ENCODE assay signal across 8 cellular contexts in the genomic region with DNA sequence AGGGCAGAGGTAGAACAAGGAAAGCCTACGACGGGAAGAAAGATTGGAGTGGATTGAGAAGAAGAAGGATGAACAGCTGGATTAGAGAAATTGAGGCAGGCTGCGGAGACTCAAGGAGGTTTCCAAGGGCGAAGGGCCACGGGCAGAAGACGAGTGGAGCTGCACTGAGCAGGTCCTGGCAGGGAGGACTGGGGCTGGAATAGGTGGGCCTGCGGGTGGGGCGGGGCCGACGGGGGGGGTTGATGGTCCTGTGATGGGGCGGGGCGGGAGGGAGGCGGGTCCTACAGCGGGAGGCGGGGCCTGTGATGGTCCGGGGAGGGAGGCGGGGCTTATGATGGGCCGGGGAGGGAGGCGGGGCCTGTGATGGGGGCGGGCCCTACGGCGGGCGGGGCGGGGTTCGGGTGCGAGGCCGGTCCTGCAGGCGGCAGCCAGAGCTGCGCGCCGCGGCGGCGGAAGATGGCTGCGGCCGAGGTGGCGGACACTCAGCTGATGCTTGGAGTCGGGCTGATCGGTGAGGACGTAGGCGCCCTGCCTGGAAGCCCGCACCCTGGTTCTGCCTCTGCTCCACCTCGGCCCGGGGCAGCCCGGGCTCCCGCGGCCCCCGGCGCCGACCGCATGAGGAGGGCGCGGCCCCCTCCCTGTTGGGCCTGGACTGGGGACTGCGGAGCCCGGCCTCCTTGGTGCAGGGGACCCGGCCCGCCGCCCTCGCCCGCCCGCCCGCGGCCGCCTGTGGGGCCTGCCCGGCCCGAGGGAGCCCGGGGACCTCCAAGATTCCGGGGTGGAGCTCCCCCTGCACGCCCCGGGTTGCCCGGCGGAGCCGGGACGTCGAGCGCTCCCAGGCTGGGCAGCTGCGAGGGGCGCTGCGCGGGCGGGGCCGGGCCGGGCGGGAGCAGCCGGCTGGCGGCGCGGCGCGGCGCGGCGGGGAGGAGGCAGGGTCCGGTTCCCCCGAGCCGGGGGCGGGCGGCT. TPM values are rescaled to one million over a fixed set of nuclear protein-coding genes. Genes with fewer than 3 reads are reported as not detected.
DNase-seq lines count a peak whose midpoint lies in the region; ATAC-seq and TF ChIP-seq lines count a peak whose summit lies in the region.

A gene with protein sequence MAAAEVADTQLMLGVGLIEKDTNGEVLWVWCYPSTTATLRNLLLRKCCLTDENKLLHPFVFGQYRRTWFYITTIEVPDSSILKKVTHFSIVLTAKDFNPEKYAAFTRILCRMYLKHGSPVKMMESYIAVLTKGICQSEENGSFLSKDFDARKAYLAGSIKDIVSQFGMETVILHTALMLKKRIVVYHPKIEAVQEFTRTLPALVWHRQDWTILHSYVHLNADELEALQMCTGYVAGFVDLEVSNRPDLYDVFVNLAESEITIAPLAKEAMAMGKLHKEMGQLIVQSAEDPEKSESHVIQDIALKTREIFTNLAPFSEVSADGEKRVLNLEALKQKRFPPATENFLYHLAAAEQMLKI (plus strand): TSS at position 427 of the 966 bp plus-strand sequence. CDS start 30 bp downstream, at position 457.

- H3K27me3 Mint-ChIP-seq in Calu3 (ENCODE audit: unreplicated experiment), result no peaks in the 10 kb centered on the region
- H3K27me3 Mint-ChIP-seq in activated naive CD8-positive, alpha-beta T cell treated with anti-CD3 and anti-CD28 coated beads, Interleukin-2, amount 10 ng/mL, durations not matched to agents 7 days and 5 days, result peaks cover 9% of the 10 kb centered on the region

- peaks cover 32% of the 10 kb centered on the region for H3K79me2 ChIP-seq in SK-N-SH (ENCODE audit: insufficient read depth)

- peaks cover 9% of the 10 kb centered on the region; the same call in 1 of the 2 replicates for H4K20me1 ChIP-seq in SK-N-SH (ENCODE audit: insufficient read depth)

- DNase-seq in Calu3 (peak; percentile 66), HPDE6-E6E7 (ENCODE audit: extremely low spot score) (peak; percentile 65), SK-N-SH (peak; percentile 100), Right ventricle myocardium inferior (ENCODE audit: missing footprints) (peak; percentile 91), ovary (peak; percentile 82 to 91 (median 86))
- DNase-seq in activated naive CD8-positive, alpha-beta T cell treated with anti-CD3 and anti-CD28 coated beads, Interleukin-2, amount 10 ng/mL, durations not matched to agents 7 days and 5 days, result peak; percentile 80

- intact Hi-C loops in Calu3 (cut with micrococcal nuclease; ENCODE audit: unreplicated experiment), result no loop called here
- intact Hi-C loops in Right ventricle myocardium inferior (cut with DNase I), result loop anchor here (2.0 kb wide), 1 partner anchor 23 kb away; a partner anchor contains a TSS
- intact Hi-C loops in ovary (cut with DNase I), result loop anchor here in 1 of 4 donors (10.0 kb wide), 1 partner anchor 61 kb away; a partner anchor contains a TSS

- H3K9me3 Mint-ChIP-seq in Calu3 (ENCODE audit: low read depth, unreplicated experiment), result no peaks in the 10 kb centered on the region
- H3K9me3 Mint-ChIP-seq in activated naive CD8-positive, alpha-beta T cell treated with anti-CD3 and anti-CD28 coated beads, Interleukin-2, amount 10 ng/mL, durations not matched to agents 7 days and 5 days, result no peaks in the 10 kb centered on the region

- H3K4me1 Mint-ChIP-seq in Calu3 (ENCODE audit: low read depth, unreplicated experiment), result peaks cover 15% of the 10 kb centered on the region
- peaks cover 9% of the 10 kb centered on the region for H3K4me1 Mint-ChIP-seq in activated naive CD8-positive, alpha-beta T cell treated with anti-CD3 and anti-CD28 coated beads, Interleukin-2, amount 10 ng/mL, durations not matched to agents 7 days and 5 days

- peaks cover 3 to 8% of the 10 kb centered on the region in 2 experiments; a peak in 2 of 4 replicates for H3K4me1 ChIP-seq in SK-N-SH (ENCODE audit: control insufficient read depth in 1 of 2, insufficient read depth in 2 of 2, low read depth in 1 of 2, low read length in 1 of 2)
- peaks cover 7% of the 10 kb centered on the region for H3K4me1 ChIP-seq in ovary (ENCODE audit: insufficient read depth)
- peaks cover 7% of the 10 kb centered on the region for H3K4me1 ChIP-seq in thymus (ENCODE audit: control insufficient read depth, insufficient read depth, low read length)

- no peak within 1 kb of the TSS for H3K27ac Mint-ChIP-seq in Calu3 (ENCODE audit: unreplicated experiment)
- peak within 1 kb of the TSS; percentile 55 for H3K27ac Mint-ChIP-seq in activated naive CD8-positive, alpha-beta T cell treated with anti-CD3 and anti-CD28 coated beads, Interleukin-2, amount 10 ng/mL, durations not matched to agents 7 days and 5 days

- peaks cover 5% of the 10 kb centered on the region for H3F3A ChIP-seq in SK-N-SH (replicated peaks; ENCODE audit: insufficient read depth)

- H3K36me3 Mint-ChIP-seq in Calu3 (ENCODE audit: insufficient read depth, unreplicated experiment), result peaks cover 6% of the 10 kb centered on the region
- peaks cover 7% of the 10 kb centered on the region for H3K36me3 Mint-ChIP-seq in activated naive CD8-positive, alpha-beta T cell treated with anti-CD3 and anti-CD28 coated beads, Interleukin-2, amount 10 ng/mL, durations not matched to agents 7 days and 5 days

- peak within 1 kb of the TSS; percentile 66 for H3K4me3 Mint-ChIP-seq in Calu3 (ENCODE audit: low read depth, unreplicated experiment)
- peak within 1 kb of the TSS; percentile 81 for H3K4me3 Mint-ChIP-seq in activated naive CD8-positive, alpha-beta T cell treated with anti-CD3 and anti-CD28 coated beads, Interleukin-2, amount 10 ng/mL, durations not matched to agents 7 days and 5 days

- no TSS peak for BruUV-seq in Calu3 (replicated peaks; lab: Mats Ljungman, UMichigan)

- H3K9ac ChIP-seq in SK-N-SH, result peak within 1 kb of the TSS; percentile 77; the same call in 1 of the 2 replicates

- peak; percentile 85 for ATAC-seq in GM19463 (IDR thresholded peaks at IDR 0.05; ENCODE audit: unreplicated experiment)
- ATAC-seq in activated naive CD8-positive, alpha-beta T cell treated with anti-CD3 and anti-CD28 coated beads, Interleukin-2, amount 10 ng/mL, durations not matched to agents 7 days and 5 days (ENCODE audit: low read depth), result peak; percentile 88
- peak; percentile 96 for ATAC-seq in Right ventricle myocardium inferior

- H3K9me2 ChIP-seq in SK-N-SH, result no peaks in the 10 kb centered on the region

- no peak for TF ChIP-seq RAD21 in SK-N-SH (IDR thresholded peaks at IDR 0.05; ENCODE audit: low read length)

- H3K27ac ChIP-seq in SK-N-SH (ENCODE audit: low read depth in 2 of 2, low read length in 1 of 2) (peak within 1 kb of the TSS; percentile 22 to 62; a peak in 3 of 4 replicates), ovary (peak within 1 kb of the TSS in 1 of 2 donors; percentile 45), thymus (ENCODE audit: low read depth) (peak within 1 kb of the TSS; percentile 52)

- peak; percentile 73 for TF ChIP-seq POLR2A in ovary (IDR thresholded peaks at IDR 0.05)

- CTCF ChIA-PET in Calu3 (lab: Charles Lee) (interaction anchor here (0.7 to 0.8 kb wide), 2 partner anchors 13 to 1645 kb away, joined by 3 read pairs; no protein-coding TSS in a partner anchor), SK-N-SH (lab: Yijun Ruan, JAX) (interaction anchor here (0.9 kb wide), 1 partner anchor 369 kb away, joined by 4 read pairs; no protein-coding TSS in a partner anchor)

- H3K36me3 ChIP-seq in SK-N-SH (replicated peaks in 1 of 2; ENCODE audit: control insufficient read depth in 1 of 2, insufficient read depth in 2 of 2, low read length in 1 of 2) (peaks cover 0 to 20% of the 10 kb centered on the region in 2 experiments), ovary (no peaks in the 10 kb centered on the region), thymus (ENCODE audit: control insufficient read depth, insufficient read depth) (peaks cover 5% of the 10 kb centered on the region)

- peak within 1 kb of the TSS; percentile 84; the same call in 1 of the 2 replicates for H2AFZ ChIP-seq in SK-N-SH (ENCODE audit: low read depth)

- TF ChIP-seq CTCF in Calu3 (IDR thresholded peaks at IDR 0.05; ENCODE audit: unreplicated experiment) (no peak), SK-N-SH (IDR thresholded peaks at IDR 0.05) (no peak), ovary (IDR thresholded peaks at IDR 0.05) (peak in 1 of 3 donors; percentile 29)

- WGBS in SK-N-SH (ENCODE audit: low lambda C conversion rate), result 16% methylated on average over 33 of the region's 98 CpGs
- WGBS in ovary, 3 donors, result 2 to 10% (median 4%) methylated on average over 13 to 97 of the region's 98 CpGs
- WGBS in thymus, result 5% methylated on average over 98 of the region's 98 CpGs

- no peaks in the 10 kb centered on the region for H3K27me3 ChIP-seq in SK-N-SH (ENCODE audit: insufficient read depth)
- H3K27me3 ChIP-seq in ovary, result no peaks in the 10 kb centered on the region
- no peaks in the 10 kb centered on the region for H3K27me3 ChIP-seq in thymus (ENCODE audit: control insufficient read depth, insufficient read depth)

- TF ChIP-seq EP300 in SK-N-SH (IDR thresholded peaks at IDR 0.05; ENCODE audit: borderline replicate concordance in 1 of 2, low read depth in 1 of 2, low read length in 1 of 2), result no peak
- TF ChIP-seq EP300 in ovary (IDR thresholded peaks at IDR 0.05), result no peak

- no peaks in the 10 kb centered on the region for H3K9me3 ChIP-seq in SK-N-SH
- H3K9me3 ChIP-seq in ovary, result no peaks in the 10 kb centered on the region
- H3K9me3 ChIP-seq in thymus (ENCODE audit: control insufficient read depth), result no peaks in the 10 kb centered on the region

- POLR2A ChIA-PET in SK-N-SH (lab: Yijun Ruan, JAX), result interaction anchor here (0.7 to 1.3 kb wide), 6 partner anchors 24 to 137 kb away, joined by 3 to 4 read pairs (median 3); a partner anchor contains a TSS
- POLR2A ChIA-PET in activated naive CD8-positive, alpha-beta T cell treated with anti-CD3 and anti-CD28 coated beads, Interleukin-2, amount 10 ng/mL, durations not matched to agents 7 days and 5 days (lab: Charles Lee), result interaction anchor here (0.6 to 3.7 kb wide), 18 partner anchors 11 to 659 kb away, joined by 3 to 42 read pairs (median 4); a partner anchor contains a TSS

- H3K4me2 ChIP-seq in SK-N-SH, result peak within 1 kb of the TSS; percentile 100

- H3K4me3 ChIP-seq in SK-N-SH (ENCODE audit: low read depth in 2 of 2, low read length in 1 of 2) (peak within 1 kb of the TSS; percentile 61 to 97), ovary (peak within 1 kb of the TSS; percentile 62), thymus (ENCODE audit: low read length) (peak within 1 kb of the TSS; percentile 87)

TF ChIP-seq in SK-N-SH, 30 proteins besides CTCF, POLR2A, EP300 and RAD21 (continues in another document):
- TF ChIP-seq YY1 (IDR thresholded peaks at IDR 0.05; ENCODE audit: low read depth) (peak; percentile 80), SIN3A (IDR thresholded peaks at IDR 0.05; ENCODE audit: borderline replicate concordance, low read depth, low read length) (no peak; the same call in 1 of the 2 replicates), FOXJ3 (CRISPR knock-in tag; IDR thresholded peaks at IDR 0.05) (no peak)

RNA-seq across cellular contexts. Expression of the gene that starts here (rescaled TPM):
- total RNA-seq in Calu3 (2022) (15.8 and 16.7 TPM in 2 replicates), Right ventricle myocardium inferior (20.2 TPM), ovary (10 to 100 TPM; 32.3 to 53.8 (median 41.3) TPM)
- polyA plus RNA-seq in SK-N-SH (2012; rRNA removed) (48.4 and 54.7 TPM in 2 replicates), ovary (10 to 100 TPM; 29.9 to 34.5 TPM), thymus (24.8 TPM)
- polyA plus RNA-seq in SK-N-SH (2012; cell fraction: cytosol; rRNA removed), result 63.8 and 67.7 TPM in 2 replicates
- 31.9 and 46.3 TPM in 2 replicates for polyA plus RNA-seq in SK-N-SH (2012; cell fraction: nucleus; rRNA removed)
- total RNA-seq in activated naive CD8-positive, alpha-beta T cell treated with anti-CD3 and anti-CD28 coated beads, Interleukin-2, amount 10 ng/mL, durations not matched to agents 7 days and 5 days, result 10 to 100 TPM; 38.8 to 43.1 TPM
